8 cellular contexts compared by ENCODE assay signal in genomic region chr5:34522599-34523381, GRCh38.
DNase-seq lines count a peak whose midpoint lies in the region; ATAC-seq and TF ChIP-seq lines count a peak whose summit lies in the region.

No MANE protein-coding gene starts in this region.

- H3K4me3 ChIP-seq in DND-41 (ENCODE audit: low read depth in 1 of 2, low read length in 2 of 2), result no peak overlapping the region
- H3K4me3 ChIP-seq in OCI-LY7 (ENCODE audit: low read depth, low read length, poor library complexity, severe bottlenecking), result no peak overlapping the region
- H3K4me3 ChIP-seq in fibroblast of the aortic adventitia (ENCODE audit: low read depth, low read length), result no peak overlapping the region
- no peak overlapping the region for H3K4me3 ChIP-seq in uterus

- no TSS peak for BruUV-seq in OCI-LY7 (replicated peaks; lab: Mats Ljungman, UMichigan)

- DNase-seq in DND-41, result peak; percentile 49
- DNase-seq in HuH-7 (ENCODE audit: low spot score), result peak; percentile 71
- peak; percentile 78 for DNase-seq in OCI-LY7 (ENCODE audit: low spot score)
- peak; percentile 41 to 58 for DNase-seq in activated T-cell treated with anti-CD3 and anti-CD28 coated beads, Interleukin-2, amount 50 U/mL, for 48 hours
- peak; percentile 93 for DNase-seq in fibroblast of the aortic adventitia (ENCODE audit: low read depth)
- DNase-seq in nucleus accumbens (lab: John Stamatoyannopoulos, UW), result peak in 45 of 56 donors; percentile 7 to 84 (median 50)
- peak; percentile 72 to 89 for DNase-seq in uterus

- no peaks in the 10 kb centered on the region for H3K9me2 ChIP-seq in OCI-LY7 (ENCODE audit: insufficient read depth, low read length)

- no peak overlapping the region for H3K9ac ChIP-seq in DND-41 (ENCODE audit: low read depth, low read length)

- H2AFZ ChIP-seq in DND-41 (ENCODE audit: low read depth, low read length), result no peak overlapping the region
- no peak overlapping the region; the same call in 1 of the 2 replicates for H2AFZ ChIP-seq in OCI-LY7 (ENCODE audit: low read length)

- CTCF ChIA-PET in OCI-LY7 (lab: Charles Lee; ENCODE audit: unreplicated experiment), result no interaction called here

- H3K36me3 ChIP-seq in DND-41 (ENCODE audit: insufficient read depth, low read length) (no peaks in the 10 kb centered on the region), OCI-LY7 (ENCODE audit: insufficient read depth, low read length) (no peaks in the 10 kb centered on the region), uterus (no peaks in the 10 kb centered on the region)

- H4K20me1 ChIP-seq in DND-41 (ENCODE audit: insufficient read depth, low read length) (no peaks in the 10 kb centered on the region), OCI-LY7 (ENCODE audit: insufficient read depth, low read length) (no peaks in the 10 kb centered on the region)

- peaks cover 2% of the 10 kb centered on the region for H3K27me3 ChIP-seq in DND-41 (ENCODE audit: insufficient read depth, low read length, poor library complexity)
- no peaks in the 10 kb centered on the region for H3K27me3 ChIP-seq in uterus

- H3K4me1 ChIP-seq in DND-41 (ENCODE audit: insufficient read depth, low read length), result no peaks in the 10 kb centered on the region
- H3K4me1 ChIP-seq in OCI-LY7 (ENCODE audit: insufficient read depth, low read length, poor library complexity, severe bottlenecking), result no peaks in the 10 kb centered on the region
- no peaks in the 10 kb centered on the region for H3K4me1 ChIP-seq in uterus

- H3K27ac ChIP-seq in DND-41 (ENCODE audit: low read length) (no peak overlapping the region), OCI-LY7 (ENCODE audit: low read depth, low read length, poor library complexity, severe bottlenecking) (no peak overlapping the region), uterus (peak overlapping the region; percentile 50 to 65)

- POLR2A ChIA-PET in OCI-LY7 (lab: Charles Lee), result interaction anchor here (0.8 to 1.1 kb wide), 4 partner anchors 157 to 407 kb away, joined by 3 to 5 read pairs (median 3); partner anchors contain the start of genes BRIX1, DNAJC21 and RAD1

- intact Hi-C loops in OCI-LY7 (cut with micrococcal nuclease; ENCODE audit: unreplicated experiment), result loop anchor here (1.0 to 2.0 kb wide), 2 partner anchors 376 to 480 kb away; no protein-coding TSS in a partner anchor
- intact Hi-C loops in uterus (cut with DNase I; ENCODE audit: low total_unique reads), result loop anchor here (5.0 to 10.0 kb wide), 2 partner anchors 132 to 375 kb away; partner anchors contain the start of gene RAI14

- ATAC-seq in DND-41 (ENCODE audit: insufficient read depth, low read depth) (peak; percentile 78; the same call in 2 of the 3 replicates), GM21529 (IDR thresholded peaks at IDR 0.05; ENCODE audit: unreplicated experiment) (peak; percentile 92)

- H3K4me2 ChIP-seq in DND-41 (ENCODE audit: insufficient read depth, low read length) (no peak overlapping the region), OCI-LY7 (ENCODE audit: low read length) (no peak overlapping the region)

- TF ChIP-seq CTCF in DND-41 (IDR thresholded peaks at IDR 0.05; ENCODE audit: borderline replicate concordance, extremely low read depth, low read length, poor library complexity, severe bottlenecking) (peak; percentile 79), OCI-LY7 (conservative IDR thresholded peaks at IDR 0.05; ENCODE audit: low read length) (peak; percentile 85), fibroblast of the aortic adventitia (IDR thresholded peaks at IDR 0.05; ENCODE audit: insufficient read depth, low read length) (peak; percentile 68), uterus (IDR thresholded peaks at IDR 0.05) (peak; percentile 66 to 83 (median 78))

- no peaks in the 10 kb centered on the region for H3K9me3 ChIP-seq in DND-41 (ENCODE audit: insufficient read depth, low read length, severe bottlenecking)
- no peaks in the 10 kb centered on the region for H3K9me3 ChIP-seq in OCI-LY7 (ENCODE audit: low read length)
- H3K9me3 ChIP-seq in uterus, result no peaks in the 10 kb centered on the region

- H3K79me2 ChIP-seq in DND-41 (ENCODE audit: insufficient read depth, low read length) (no peaks in the 10 kb centered on the region), OCI-LY7 (ENCODE audit: insufficient read depth, low read depth, low read length) (no peaks in the 10 kb centered on the region)

- no peak for TF ChIP-seq POLR2A in uterus (IDR thresholded peaks at IDR 0.05)

Comparison
In these comparisons a context has a peak if more than half of its experiments do, and no peak if none do; other contexts are left out.
1. H3K27ac ChIP-seq: peak in uterus (2 of 2); none in DND-41 (single experiment) and OCI-LY7 (single experiment).
2. Peak in every context shown above with its lines, with median percentiles within 50 percentile points of each other: DNase-seq and CTCF ChIP-seq.